In the genomic region with DNA sequence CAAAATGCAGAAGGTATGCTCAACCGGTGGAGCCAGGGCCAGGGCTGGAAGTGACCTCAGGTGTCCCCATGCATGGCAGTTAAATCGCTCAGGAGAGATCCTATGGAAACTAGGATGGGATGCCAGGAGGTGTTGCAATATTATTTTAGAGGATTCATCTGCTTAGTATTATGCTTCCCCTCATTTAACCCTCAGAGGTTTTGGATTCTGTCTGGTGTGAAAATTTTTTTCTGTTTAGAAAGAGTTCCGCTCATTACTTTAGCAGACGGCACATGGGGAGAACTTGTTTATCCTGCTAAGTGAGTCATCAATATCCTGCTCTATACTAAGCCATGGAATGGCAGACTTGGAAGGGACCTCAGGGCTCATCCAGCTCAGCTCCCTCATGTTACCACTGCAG, we compare ENCODE assay signal across 13 cellular contexts. TPM values are rescaled to one million over a fixed set of nuclear protein-coding genes. Genes with fewer than 3 reads are reported as not detected.
DNase-seq lines count a peak whose midpoint lies in the region; ATAC-seq, FAIRE-seq and TF ChIP-seq lines count a peak whose summit lies in the region.
"Had no signal": no experiment of that assay in that cellular context is flagged by ENCODE, and none has a peak within 500 bp of the region (broad histone marks: within the 10 kb centered on the region; RNA-seq: fewer than 3 reads in every experiment).

No MANE protein-coding gene starts in this region.

- intact Hi-C loops in pancreas (cut with DNase I) = no loop called here

- WGBS in pancreas, 2 donors = 72 to 76% methylated on average over 4 of the region's 4 CpGs

- POLR2A ChIA-PET in BJ (lab: Charles Lee) = interaction anchor here (0.6 kb wide), 1 partner anchor 648 kb away, joined by 3 read pairs; no protein-coding TSS in a partner anchor

- H3K4me3 ChIP-seq in BJ (ENCODE audit: low read depth, low read length) (no peak overlapping the region), MG63 (no peak overlapping the region), pancreas (no peak overlapping the region)

- DNase-seq in BJ (ENCODE audit: low read depth) = peak; percentile 97
- DNase-seq in MG63 = peak; percentile 94
- DNase-seq in epithelial cell of prostate (ENCODE audit: low read depth, low spot score) = peak; percentile 45
- DNase-seq in pancreas = no peak
- no peak for DNase-seq in NCI-H526 treated with DMSO at 0.1 percent for 48 hours (lab: John Stamatoyannopoulos, UW)
- no peak for DNase-seq in NCI-H774 (lab: John Stamatoyannopoulos, UW)
- no peak for DNase-seq in DMS79 (lab: John Stamatoyannopoulos, UW)
- DNase-seq: activated T-cell treated with anti-CD3 and anti-CD28 coated beads, Interleukin-2, amount 50 U/mL, for 1 hour; CD8-positive, alpha-beta memory T cell; cerebellar nuclear complex; hippocampal formation; stimulated activated CD4-positive, alpha-beta T cell treated with anti-CD3 and anti-CD28 coated beads, Interleukin-12 subunit alpha, Interleukin-12 subunit beta, amount 100 ng/mL, for 4 hours had no signal

- no peaks in the 10 kb centered on the region for H3K4me1 ChIP-seq in pancreas

- H3K27me3 ChIP-seq in BJ (ENCODE audit: control insufficient read depth, insufficient read depth, low read length) (no peaks in the 10 kb centered on the region), MG63 (no peaks in the 10 kb centered on the region), pancreas (no peaks in the 10 kb centered on the region)

- ATAC-seq in pancreas (peak in 3 of 4 donors; percentile 17 to 32 (median 31)), GM19035 (IDR thresholded peaks at IDR 0.05; ENCODE audit: unreplicated experiment) (no peak)

- TF ChIP-seq CTCF in BJ (IDR thresholded peaks at IDR 0.05; ENCODE audit: insufficient read depth, low read depth, low read length) = no peak
- no peak for TF ChIP-seq CTCF in pancreas (IDR thresholded peaks at IDR 0.05)

- H3K9me3 ChIP-seq in MG63 = peaks cover 15% of the 10 kb centered on the region
- no peaks in the 10 kb centered on the region for H3K9me3 ChIP-seq in pancreas

- CTCF ChIA-PET in BJ (lab: Yijun Ruan, JAX) = interaction anchor here (1.3 kb wide), 1 partner anchor 170 kb away, joined by 3 read pairs; no protein-coding TSS in a partner anchor

- FAIRE-seq in pancreas (lab: Jason Lieb, UNC) = no peak

- H3K36me3 ChIP-seq in BJ (ENCODE audit: control insufficient read depth, insufficient read depth, low read length) (no peaks in the 10 kb centered on the region), MG63 (no peaks in the 10 kb centered on the region), pancreas (no peaks in the 10 kb centered on the region)

- H3K27ac ChIP-seq in epithelial cell of prostate (peak overlapping the region; percentile 26), pancreas (no peak overlapping the region)

RNA-seq across cellular contexts. Expression of a gene that starts 42.5 kb away (rescaled TPM):
- polyA plus RNA-seq in BJ (2011; rRNA removed) (11.0 and 12.5 TPM in 2 replicates), pancreas (10 to 100 TPM; 20.8 to 21.2 TPM)
- polyA minus RNA-seq in BJ (2011; rRNA and poly(A)+ RNA removed) = 21.2 and 23.6 TPM in 2 replicates
- 59.4 and 76.6 TPM in 2 replicates for total RNA-seq in MG63 (2014; rRNA removed; shearing (Covaris generic); ENCODE audit: low replicate concordance)
- 10 to 100 TPM in 3 of 6 donors, 1 to 10 TPM in 3; 4.0 to 66.9 (median 8.9) TPM for total RNA-seq in pancreas

Comparison
In these comparisons a context has a peak if more than half of its experiments do, and no peak if none do; other contexts are left out.
1. DNase-seq: peak in BJ (single experiment), MG63 (single experiment) and epithelial cell of prostate (single experiment); none in pancreas (0 of 6), NCI-H526 treated with DMSO at 0.1 percent for 48 hours (single experiment), NCI-H774 (single experiment) and DMS79 (single experiment).